In genomic region chr2:231037202-231037730, GRCh38 we compare ENCODE assay signal across 8 cellular contexts. TPM values are rescaled to one million over a fixed set of nuclear protein-coding genes. Genes with fewer than 3 reads are reported as not detected.
A peak's percentile ranks its signal among the peaks of the same experiment; 100 is the strongest.
DNase-seq lines count a peak whose midpoint lies in the region; ATAC-seq and TF ChIP-seq lines count a peak whose summit lies in the region.

Gene C2orf72 (plus strand): TSS chr2:231037523. CDS start chr2:231037566, 43 bp downstream.

- H3K4me3 ChIP-seq in skeletal muscle cell (ENCODE audit: low read depth, low read length): peak within 1 kb of the TSS; percentile 43

- no peak within 1 kb of the TSS for H3K27ac ChIP-seq in foreskin keratinocyte

- peak; percentile 12 for ATAC-seq in foreskin keratinocyte
- no peak for ATAC-seq in GM19455 (IDR thresholded peaks at IDR 0.05; ENCODE audit: unreplicated experiment)

- peaks cover 78% of the 10 kb centered on the region for H3K27me3 ChIP-seq in foreskin keratinocyte

- peak; percentile 75 for DNase-seq in DMS 273 (lab: John Stamatoyannopoulos, UW; ENCODE audit: unreplicated experiment)
- no peak for DNase-seq in DMS 273 treated with DMSO at 0.1 percent for 48 hours (lab: John Stamatoyannopoulos, UW)
- DNase-seq in RPMI8226: peak; percentile 36
- no peak for DNase-seq in foreskin keratinocyte
- DNase-seq in skeletal muscle cell (ENCODE audit: low read depth): no peak
- DNase-seq in SW 1271 (lab: John Stamatoyannopoulos, UW): no peak
- no peak for DNase-seq in SIG-M5 treated with dmso at 0.1 percent for 504 hours (lab: John Stamatoyannopoulos, UW; ENCODE audit: unreplicated experiment)

- TF ChIP-seq CTCF in foreskin keratinocyte (conservative IDR thresholded peaks at IDR 0.05): no peak

- H3K4me1 ChIP-seq in foreskin keratinocyte: no peaks in the 10 kb centered on the region

RNA-seq across cellular contexts. Expression of gene C2orf72, which starts in this region (rescaled TPM):
- not detected in 2 replicates for total RNA-seq in foreskin keratinocyte
- not detected in 2 replicates for polyA plus RNA-seq in foreskin keratinocyte

Comparison
In these comparisons a context has a peak if more than half of its experiments do, and no peak if none do; other contexts are left out.
1. DNase-seq: peak in DMS 273 (single experiment) and RPMI8226 (single experiment); none in DMS 273 treated with DMSO at 0.1 percent for 48 hours (single experiment), foreskin keratinocyte (0 of 2), skeletal muscle cell (single experiment), SW 1271 (0 of 2) and SIG-M5 treated with dmso at 0.1 percent for 504 hours (single experiment).
2. Peak in ATAC-seq in foreskin keratinocyte; RNA of the gene not detected or under 1 TPM.